Comparison of ENCODE assay signal across 29 cellular contexts in genomic region chr15:80870893-80871292, GRCh38.
DNase-seq lines count a peak whose midpoint lies in the region; ATAC-seq and TF ChIP-seq lines count a peak whose summit lies in the region.
"Had no signal": no experiment of that assay in that cellular context is flagged by ENCODE, and none has a peak within 500 bp of the region (broad histone marks: within the 10 kb centered on the region; RNA-seq: fewer than 3 reads in every experiment).

No MANE protein-coding gene starts in this region.

- DNase-seq in Right ventricle myocardium superior (no peak), left ventricle myocardium inferior (no peak), fibroblast of peridontal ligament (ENCODE audit: extremely low read depth) (peak; percentile 43), mucosa of descending colon (no peak), aorta (no peak), NCI-H524 (lab: John Stamatoyannopoulos, UW) (no peak), SIG-M5 treated with dmso at 0.1 percent for 504 hours (lab: John Stamatoyannopoulos, UW; ENCODE audit: unreplicated experiment) (no peak)
- no peak for DNase-seq in central memory CD4-positive, alpha-beta T cell
- DNase-seq: 8988T; activated CD4-positive, alpha-beta T cell treated with anti-CD3 and anti-CD28 coated beads for 48 hours; activated naive CD4-positive, alpha-beta T cell; activated T-cell treated with anti-CD3 and anti-CD28 coated beads, Interleukin-2, amount 50 U/mL, for 48 hours; adrenal gland; BE2C; brain microvascular endothelial cell; DMS79; esophagus squamous epithelium; HCEC 1CT; heart left ventricle; left colon; NCI-H1105 treated with DMSO at 0.1 percent for 48 hours; NCI-H2081; NCI-H226; NCI-H774; nephron progenitor cell; pancreas; stimulated activated naive CD8-positive, alpha-beta T cell treated with anti-CD3 and anti-CD28 coated beads, Interleukin-15, amount 100 ng/mL, for 72 hours; thyroid gland had no signal

- WGBS in aorta, 2 donors: 88 to 94% methylated on average over 5 of the region's 5 CpGs

- ATAC-seq in Right ventricle myocardium superior (ENCODE audit: poor library complexity) (peak; percentile 68), mucosa of descending colon (peak; percentile 11), aorta (ENCODE audit: low FRiP score) (no peak)
- ATAC-seq: left colon; pancreas; stimulated activated naive CD8-positive, alpha-beta T cell treated with anti-CD3 and anti-CD28 coated beads, Interleukin-15, amount 100 ng/mL, for 72 hours had no signal

- no peaks in the 10 kb centered on the region for H3K9me3 ChIP-seq in left ventricle myocardium inferior (replicated peaks)
- H3K9me3 ChIP-seq in mucosa of descending colon: no peaks in the 10 kb centered on the region
- H3K9me3 ChIP-seq in aorta (ENCODE audit: control insufficient read depth, low read length): no peaks in the 10 kb centered on the region
- H3K9me3 ChIP-seq: adrenal gland, BE2C, esophagus squamous epithelium, heart left ventricle, pancreas, thyroid gland had no signal

- TF ChIP-seq CTCF in left ventricle myocardium inferior (IDR thresholded peaks at IDR 0.05; ENCODE audit: borderline replicate concordance) (no peak), mucosa of descending colon (IDR thresholded peaks at IDR 0.05) (no peak)

- H3K27ac ChIP-seq in left ventricle myocardium inferior (replicated peaks) (no peak overlapping the region), aorta (ENCODE audit: low read depth in 1 of 2, low read length in 2 of 2) (no peak overlapping the region)
- H3K27ac ChIP-seq: adrenal gland, brain microvascular endothelial cell, coronary artery, esophagus squamous epithelium, heart left ventricle, pancreas, thyroid gland had no signal

- H3K4me3 ChIP-seq in left ventricle myocardium inferior: no peak overlapping the region
- no peak overlapping the region for H3K4me3 ChIP-seq in mucosa of descending colon
- H3K4me3 ChIP-seq in aorta (ENCODE audit: low read length in 2 of 2): no peak overlapping the region
- H3K4me3 ChIP-seq: adrenal gland, coronary artery, esophagus squamous epithelium, heart left ventricle, pancreas, thyroid gland had no signal

- peaks cover 16% of the 10 kb centered on the region for H3K4me1 ChIP-seq in left ventricle myocardium inferior
- no peaks in the 10 kb centered on the region for H3K4me1 ChIP-seq in mucosa of descending colon (ENCODE audit: low read depth)
- no peaks in the 10 kb centered on the region for H3K4me1 ChIP-seq in aorta (ENCODE audit: control insufficient read depth in 1 of 2, insufficient read depth in 2 of 2, low read length in 2 of 2)
- H3K4me1 ChIP-seq: adrenal gland, BE2C, pancreas, thyroid gland had no signal

- no peaks in the 10 kb centered on the region for H3K36me3 ChIP-seq in left ventricle myocardium inferior
- no peaks in the 10 kb centered on the region for H3K36me3 ChIP-seq in mucosa of descending colon (ENCODE audit: low read depth)
- H3K36me3 ChIP-seq in aorta (ENCODE audit: control insufficient read depth in 1 of 2, insufficient read depth in 2 of 2, low read length in 1 of 2): no peaks in the 10 kb centered on the region
- H3K36me3 ChIP-seq: adrenal gland, BE2C, brain microvascular endothelial cell, heart left ventricle, pancreas, thyroid gland had no signal

- no peaks in the 10 kb centered on the region for H3K27me3 ChIP-seq in left ventricle myocardium inferior (ENCODE audit: low read depth)
- H3K27me3 ChIP-seq in aorta (ENCODE audit: control insufficient read depth in 1 of 2, insufficient read depth in 2 of 2, low read length in 1 of 2): no peaks in the 10 kb centered on the region
- H3K27me3 ChIP-seq: adrenal gland, BE2C, brain microvascular endothelial cell, esophagus squamous epithelium, heart left ventricle, pancreas, thyroid gland had no signal

- intact Hi-C loops in Right ventricle myocardium superior (cut with DNase I) (no loop called here), left ventricle myocardium inferior (cut with micrococcal nuclease) (no loop called here), mucosa of descending colon (cut with DNase I, micrococcal nuclease) (no loop called here), aorta (cut with DNase I) (no loop called here)
